In genomic region chr18:76644580-76644979, GRCh38 we compare ENCODE assay signal across 29 cellular contexts.
"Had no signal": no experiment of that assay in that cellular context is flagged by ENCODE, and none has a peak within 500 bp of the region (broad histone marks: within the 10 kb centered on the region; RNA-seq: fewer than 3 reads in every experiment).

No MANE protein-coding gene starts in this region.

- H3K4me1 Mint-ChIP-seq: stimulated activated effector memory CD8-positive, alpha-beta T cell treated with anti-CD3 and anti-CD28 coated beads, Interleukin-12 subunit alpha, Interleukin-12 subunit beta, amount 100 ng/mL, for 72 hours; stimulated activated memory B cell treated with anti-CD40 and anti-IgM and Interleukin-4, amounts not matched to agents 10 μg/mL and 1 μg/mL and 100 μg/mL, for 72 hours; stimulated activated naive B cell treated with anti-CD40 and anti-IgM and Interleukin-4, amounts not matched to agents 10 μg/mL and 1 μg/mL and 100 μg/mL, for 72 hours had no signal

- H3K4me3 ChIP-seq: stomach, suprapubic skin, testis, thoracic aorta, thyroid gland, tibial artery, tibial nerve, transverse colon, upper lobe of left lung, upper lobe of right lung, uterus, vagina had no signal

- DNase-seq: stimulated activated CD4-positive, alpha-beta T cell treated with anti-CD3 and anti-CD28 coated beads, Interleukin-2, amount 100 ng/mL, for 48 hours; stimulated activated CD4-positive, alpha-beta T cell treated with anti-CD3 and anti-CD28 coated beads, Interleukin-4, amount 100 ng/mL, for 1 hour; stimulated activated CD4-positive, alpha-beta T cell treated with anti-CD3 and anti-CD28 coated beads, Interleukin-4, amount 100 ng/mL, for 24 hours; stimulated activated CD4-positive, alpha-beta T cell treated with anti-CD3 and anti-CD28 coated beads, Interleukin-4, amount 100 ng/mL, for 4 hours; stimulated activated CD8-positive, alpha-beta memory T cell treated with anti-CD3 and anti-CD28 coated beads, Interleukin-4, amount 100 ng/mL, for 48 hours; stimulated activated naive B cell treated with anti-CD40 and anti-IgM and Interleukin-4, amounts not matched to agents 10 μg/mL and 1 μg/mL and 100 μg/mL, for 72 hours; stimulated activated naive CD4-positive, alpha-beta T cell; stimulated activated naive CD4-positive, alpha-beta T cell treated with Interleukin-2 at 50 U/mL for 16 hours; stimulated activated naive CD8-positive, alpha-beta T cell treated with anti-CD3 and anti-CD28 coated beads, Interleukin-15, amount 100 ng/mL, for 72 hours; stimulated activated naive CD8-positive, alpha-beta T cell treated with anti-CD3 and anti-CD28 coated beads, Interleukin-15, Interleukin-2, amounts not matched to agents 100 U/mL and 50 U/mL, for 24 hours; stomach; substantia nigra; testis; thyroid gland; tibial artery; transverse colon; trophoblast cell; upper lobe of right lung; uterus had no signal

- H3K27me3 Mint-ChIP-seq: stimulated activated memory B cell treated with anti-CD40 and anti-IgM and Interleukin-4, amounts not matched to agents 10 μg/mL and 1 μg/mL and 100 μg/mL, for 72 hours; type B pancreatic cell had no signal

- H3K9me3 Mint-ChIP-seq: stimulated activated effector memory CD8-positive, alpha-beta T cell treated with anti-CD3 and anti-CD28 coated beads, Interleukin-12 subunit alpha, Interleukin-12 subunit beta, amount 100 ng/mL, for 72 hours; stimulated activated memory B cell treated with anti-CD40 and anti-IgM and Interleukin-4, amounts not matched to agents 10 μg/mL and 1 μg/mL and 100 μg/mL, for 72 hours; stimulated activated naive B cell treated with anti-CD40 and anti-IgM and Interleukin-4, amounts not matched to agents 10 μg/mL and 1 μg/mL and 100 μg/mL, for 72 hours; stimulated activated naive CD8-positive, alpha-beta T cell treated with anti-CD3 and anti-CD28 coated beads, Interleukin-15, amount 100 ng/mL, for 72 hours; stimulated activated naive CD8-positive, alpha-beta T cell treated with anti-CD3 and anti-CD28 coated beads, Interleukin-15, Interleukin-2, amounts not matched to agents 100 ng/mL and 50 ng/mL, for 24 hours; type B pancreatic cell had no signal

- H3K27ac Mint-ChIP-seq: stimulated activated effector memory CD8-positive, alpha-beta T cell treated with anti-CD3 and anti-CD28 coated beads, Interleukin-12 subunit alpha, Interleukin-12 subunit beta, amount 100 ng/mL, for 72 hours; stimulated activated memory B cell treated with anti-CD40 and anti-IgM and Interleukin-4, amounts not matched to agents 10 μg/mL and 1 μg/mL and 100 μg/mL, for 72 hours; stimulated activated naive B cell treated with anti-CD40 and anti-IgM and Interleukin-4, amounts not matched to agents 10 μg/mL and 1 μg/mL and 100 μg/mL, for 72 hours; stimulated activated naive CD8-positive, alpha-beta T cell treated with anti-CD3 and anti-CD28 coated beads, Interleukin-15, amount 100 ng/mL, for 72 hours; stimulated activated naive CD8-positive, alpha-beta T cell treated with anti-CD3 and anti-CD28 coated beads, Interleukin-15, Interleukin-2, amounts not matched to agents 100 ng/mL and 50 ng/mL, for 24 hours; type B pancreatic cell had no signal

- H3K27ac ChIP-seq: stomach, suprapubic skin, testis, thoracic aorta, thyroid gland, tibial artery, tibial nerve, transverse colon, upper lobe of left lung, upper lobe of right lung, uterus, vagina had no signal

- H3K36me3 ChIP-seq: stomach, suprapubic skin, thoracic aorta, thyroid gland, tibial artery, tibial nerve, transverse colon, upper lobe of left lung, upper lobe of right lung, uterus, vagina had no signal

- FAIRE-seq: urothelium cell line had no signal

- H3K27me3 ChIP-seq: stomach, testis, thyroid gland, tibial artery, tibial nerve, transverse colon, upper lobe of left lung, upper lobe of right lung, uterus, vagina had no signal

- H3K4me1 ChIP-seq: stomach, suprapubic skin, testis, thyroid gland, tibial artery, tibial nerve, transverse colon, upper lobe of left lung, upper lobe of right lung, uterus, vagina had no signal

- H3K4me3 Mint-ChIP-seq: stimulated activated effector memory CD8-positive, alpha-beta T cell treated with anti-CD3 and anti-CD28 coated beads, Interleukin-12 subunit alpha, Interleukin-12 subunit beta, amount 100 ng/mL, for 72 hours; stimulated activated memory B cell treated with anti-CD40 and anti-IgM and Interleukin-4, amounts not matched to agents 10 μg/mL and 1 μg/mL and 100 μg/mL, for 72 hours; stimulated activated naive B cell treated with anti-CD40 and anti-IgM and Interleukin-4, amounts not matched to agents 10 μg/mL and 1 μg/mL and 100 μg/mL, for 72 hours; stimulated activated naive CD8-positive, alpha-beta T cell treated with anti-CD3 and anti-CD28 coated beads, Interleukin-15, amount 100 ng/mL, for 72 hours; stimulated activated naive CD8-positive, alpha-beta T cell treated with anti-CD3 and anti-CD28 coated beads, Interleukin-15, Interleukin-2, amounts not matched to agents 100 ng/mL and 50 ng/mL, for 24 hours; type B pancreatic cell had no signal

- H3K9me3 ChIP-seq: stomach, suprapubic skin, testis, thoracic aorta, thyroid gland, tibial artery, tibial nerve, transverse colon, upper lobe of left lung, upper lobe of right lung, uterus, vagina had no signal

- ATAC-seq: upper lobe of right lung had no signal

- H3K36me3 Mint-ChIP-seq: stimulated activated effector memory CD8-positive, alpha-beta T cell treated with anti-CD3 and anti-CD28 coated beads, Interleukin-12 subunit alpha, Interleukin-12 subunit beta, amount 100 ng/mL, for 72 hours; stimulated activated memory B cell treated with anti-CD40 and anti-IgM and Interleukin-4, amounts not matched to agents 10 μg/mL and 1 μg/mL and 100 μg/mL, for 72 hours; stimulated activated naive B cell treated with anti-CD40 and anti-IgM and Interleukin-4, amounts not matched to agents 10 μg/mL and 1 μg/mL and 100 μg/mL, for 72 hours; type B pancreatic cell had no signal
